ENCODE assay signal across 8 cellular contexts in the genomic region with DNA sequence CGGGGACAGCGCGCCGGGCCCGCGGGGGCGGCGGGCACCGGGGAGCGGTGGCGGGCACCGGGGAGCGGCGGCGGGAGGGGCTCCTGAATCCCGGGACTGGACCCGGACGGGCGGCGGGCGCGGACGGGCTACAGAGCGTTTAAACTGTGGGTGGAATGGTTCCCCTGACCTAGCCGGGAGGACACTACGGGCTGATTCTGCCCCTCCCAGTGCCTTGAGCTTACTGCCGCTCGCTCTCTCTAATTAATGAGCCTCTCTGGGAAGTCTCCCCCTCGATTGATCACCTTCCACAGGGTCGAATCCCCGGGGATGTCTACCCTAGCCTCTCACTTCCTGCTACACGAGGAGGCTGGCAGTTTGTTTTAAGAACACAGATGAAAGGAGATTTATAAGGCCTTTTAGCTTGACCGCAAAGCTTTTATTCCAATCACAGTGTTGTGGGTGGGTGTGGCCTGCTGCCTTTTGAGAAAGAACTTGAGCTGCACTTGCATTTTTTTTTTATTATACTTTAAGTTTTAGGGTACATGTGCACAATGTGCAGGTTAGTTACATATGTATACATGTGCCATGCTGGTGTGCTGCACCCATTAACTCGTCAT. TPM values are rescaled to one million over a fixed set of nuclear protein-coding genes. Genes with fewer than 3 reads are reported as not detected.
A peak's percentile ranks its signal among the peaks of the same experiment; 100 is the strongest.
DNase-seq lines count a peak whose midpoint lies in the region; ATAC-seq lines count a peak whose summit lies in the region.

No MANE protein-coding gene starts in this region.

- H3K4me1 ChIP-seq in neuron (ENCODE audit: insufficient read depth, low read length) = peaks cover 3% of the 10 kb centered on the region

- peak overlapping the region; percentile 56 for H3K27ac ChIP-seq in epithelial cell of prostate

- peak; percentile 19 for DNase-seq in SKM-1 treated with dmso at 0.1 percent for 144 hours (lab: John Stamatoyannopoulos, UW; ENCODE audit: unreplicated experiment)
- DNase-seq in SKM-1 (lab: John Stamatoyannopoulos, UW; ENCODE audit: unreplicated experiment) = no peak
- peak; percentile 7 for DNase-seq in NCI-H82 treated with DMSO at 0.1 percent for 48 hours (lab: John Stamatoyannopoulos, UW; ENCODE audit: unreplicated experiment)
- DNase-seq in epithelial cell of prostate (ENCODE audit: low read depth, low spot score) = no peak
- DNase-seq in islet precursor cell = no peak
- no peak for DNase-seq in left colon

- peak overlapping the region; percentile 80 for H3K4me3 ChIP-seq in neuron (ENCODE audit: low read length)

- no peaks in the 10 kb centered on the region for H3K36me3 ChIP-seq in neuron (ENCODE audit: insufficient read depth, low read length)

- ATAC-seq in GM19328 (IDR thresholded peaks at IDR 0.05; ENCODE audit: unreplicated experiment) (no peak), left colon (no peak)

- H3K27me3 ChIP-seq in neuron (ENCODE audit: insufficient read depth, low read length) = peaks cover 4% of the 10 kb centered on the region

- H2AFZ ChIP-seq in neuron (ENCODE audit: low read depth, low read length) = peak overlapping the region; percentile 97

- H3K9me3 ChIP-seq in neuron (ENCODE audit: low read length) = no peaks in the 10 kb centered on the region

- intact Hi-C loops in left colon (cut with DNase I, micrococcal nuclease) = no loop called here

RNA-seq across cellular contexts. Expression of gene GNAL, which starts 1.0 kb away (rescaled TPM):
- 1 to 10 TPM; 1.5 to 4.4 TPM for total RNA-seq in left colon

Comparison
In these comparisons a context has a peak if more than half of its experiments do, and no peak if none do; other contexts are left out.
1. DNase-seq: peak in SKM-1 treated with dmso at 0.1 percent for 144 hours (single experiment) and NCI-H82 treated with DMSO at 0.1 percent for 48 hours (single experiment); none in SKM-1 (single experiment), epithelial cell of prostate (single experiment), islet precursor cell (single experiment) and left colon (0 of 2).